Comparison of ENCODE assay signal across 8 cellular contexts in the genomic region with DNA sequence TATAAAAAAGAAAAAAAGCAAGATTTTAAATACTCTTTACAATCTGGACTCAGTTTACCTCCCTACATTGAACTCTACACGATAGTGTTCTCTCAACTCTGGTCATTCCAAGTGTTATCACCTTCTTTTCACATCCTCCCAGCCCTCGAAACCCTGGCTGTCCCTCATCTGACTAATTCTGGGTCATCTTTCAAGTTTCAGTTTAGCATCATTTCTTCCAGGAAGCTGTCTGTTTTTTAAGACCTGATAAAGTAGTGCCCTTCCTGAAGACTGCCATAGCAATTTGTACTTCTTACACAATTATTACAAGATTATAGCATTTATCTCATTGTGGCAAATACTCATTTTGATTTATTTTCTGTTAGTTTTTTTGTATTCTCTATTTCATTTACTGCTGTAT. TPM values are rescaled to one million over a fixed set of nuclear protein-coding genes. Genes with fewer than 3 reads are reported as not detected.
A peak's percentile ranks its signal among the peaks of the same experiment; 100 is the strongest.
DNase-seq lines count a peak whose midpoint lies in the region; ATAC-seq and TF ChIP-seq lines count a peak whose summit lies in the region.

No MANE protein-coding gene starts in this region.

- H3K9me3 ChIP-seq in liver (ENCODE audit: control insufficient read depth in 4 of 4, low read length in 3 of 4) (no peaks in the 10 kb centered on the region), tibial artery (no peaks in the 10 kb centered on the region)

- H3K4me3 Mint-ChIP-seq in activated T-cell treated with anti-CD3 and anti-CD28 coated beads, Interleukin-2, amount 50 U/mL, for 4 hours, result peak overlapping the region; percentile 91
- H3K4me3 Mint-ChIP-seq in activated T-helper 2 cell treated with anti-CD3 and anti-CD28 coated beads, Interferon-gamma antibody, Interleukin-2, Interleukin-4, amounts not matched to agents 10 μg/mL and 5 μg/mL and 100 μg/mL, durations not matched to agents 14 hours and 24 hours and 36 hours (ENCODE audit: low read depth), result peak overlapping the region; percentile 98

- H3K36me3 ChIP-seq in liver (ENCODE audit: control insufficient read depth in 4 of 4, insufficient read depth in 3 of 4, low read depth in 1 of 4, low read length in 3 of 4) (no peaks in the 10 kb centered on the region), tibial artery (no peaks in the 10 kb centered on the region)

- H3K4me3 ChIP-seq in liver (ENCODE audit: low read depth in 1 of 3, low read length in 3 of 3) (peak overlapping the region; percentile 58 to 100 (median 81)), tibial artery (peak overlapping the region; percentile 60 to 70)

- no peak for TF ChIP-seq RAD21 in liver (IDR thresholded peaks at IDR 0.05)

- intact Hi-C loops in activated T-helper 2 cell treated with anti-CD3 and anti-CD28 coated beads, Interferon-gamma antibody, Interleukin-2, Interleukin-4, amounts not matched to agents 10 μg/mL and 5 μg/mL and 100 μg/mL, durations not matched to agents 14 hours and 24 hours and 36 hours (cut with micrococcal nuclease), result loop anchor here (5.0 kb wide), 2 partner anchors 469 to 654 kb away; a partner anchor contains a TSS
- intact Hi-C loops in tibial artery (cut with DNase I; ENCODE audit: low total_unique reads), result loop anchor here (10.0 kb wide), 1 partner anchor 163 kb away; a partner anchor contains a TSS

- H3K9me3 Mint-ChIP-seq in activated T-cell treated with anti-CD3 and anti-CD28 coated beads, Interleukin-2, amount 50 U/mL, for 4 hours, result no peaks in the 10 kb centered on the region
- H3K9me3 Mint-ChIP-seq in activated T-helper 2 cell treated with anti-CD3 and anti-CD28 coated beads, Interferon-gamma antibody, Interleukin-2, Interleukin-4, amounts not matched to agents 10 μg/mL and 5 μg/mL and 100 μg/mL, durations not matched to agents 14 hours and 24 hours and 36 hours, result no peaks in the 10 kb centered on the region

- TF ChIP-seq CTCF in liver (IDR thresholded peaks at IDR 0.05; ENCODE audit: low read depth, low read length, missing input control) (no peak), tibial artery (IDR thresholded peaks at IDR 0.05) (no peak)

- ATAC-seq in activated T-cell treated with anti-CD3 and anti-CD28 coated beads, Interleukin-2, amount 50 U/mL, for 4 hours, result no peak
- no peak for ATAC-seq in HG03025 (IDR thresholded peaks at IDR 0.05; ENCODE audit: low FRiP score, unreplicated experiment)

- H3K4me1 Mint-ChIP-seq in activated T-cell treated with anti-CD3 and anti-CD28 coated beads, Interleukin-2, amount 50 U/mL, for 4 hours (ENCODE audit: low read depth), result peaks cover 18% of the 10 kb centered on the region
- H3K4me1 Mint-ChIP-seq in activated T-helper 2 cell treated with anti-CD3 and anti-CD28 coated beads, Interferon-gamma antibody, Interleukin-2, Interleukin-4, amounts not matched to agents 10 μg/mL and 5 μg/mL and 100 μg/mL, durations not matched to agents 14 hours and 24 hours and 36 hours (ENCODE audit: low read depth), result peaks cover 11% of the 10 kb centered on the region

- 69% methylated on average over 2 of the region's 2 CpGs for WGBS in liver

- peaks cover 9% of the 10 kb centered on the region for H3K36me3 Mint-ChIP-seq in activated T-cell treated with anti-CD3 and anti-CD28 coated beads, Interleukin-2, amount 50 U/mL, for 4 hours (ENCODE audit: insufficient read depth)
- no peaks in the 10 kb centered on the region for H3K36me3 Mint-ChIP-seq in activated T-helper 2 cell treated with anti-CD3 and anti-CD28 coated beads, Interferon-gamma antibody, Interleukin-2, Interleukin-4, amounts not matched to agents 10 μg/mL and 5 μg/mL and 100 μg/mL, durations not matched to agents 14 hours and 24 hours and 36 hours (ENCODE audit: low read depth)

- peaks cover 7 to 47% (median 40%) of the 10 kb centered on the region in 4 donors for H3K4me1 ChIP-seq in liver (ENCODE audit: control insufficient read depth in 4 of 4, insufficient read depth in 4 of 4, low read length in 3 of 4)
- peaks cover 0 to 8% (median 0%) of the 10 kb centered on the region in 4 donors for H3K4me1 ChIP-seq in tibial artery

- no peak for DNase-seq in activated T-cell treated with anti-CD3 and anti-CD28 coated beads, Interleukin-2, amount 50 U/mL, for 4 hours
- no peak for DNase-seq in activated T-cell treated with anti-CD3 and anti-CD28 coated beads, Interleukin-2, amount 50 U/mL, for 48 hours
- DNase-seq in activated T-helper 2 cell treated with anti-CD3 and anti-CD28 coated beads, Interferon-gamma antibody, Interleukin-2, Interleukin-4, amounts not matched to agents 10 μg/mL and 5 μg/mL and 100 μg/mL, durations not matched to agents 14 hours and 24 hours and 36 hours (ENCODE audit: low spot score), result no peak
- DNase-seq in tibial artery (no peak), DMS114 treated with DMSO at 0.1 percent for 48 hours (lab: John Stamatoyannopoulos, UW; ENCODE audit: unreplicated experiment) (no peak)
- no peak for DNase-seq in stimulated activated CD4-positive, alpha-beta T cell treated with anti-CD3 and anti-CD28 coated beads, Interleukin-2, amount 100 ng/mL, for 24 hours

- H3K9ac ChIP-seq in liver (ENCODE audit: low read depth in 1 of 2, low read length in 2 of 2), result peak overlapping the region; percentile 93 to 98

- H3K27ac ChIP-seq in liver (ENCODE audit: low read depth in 1 of 2, low read length in 2 of 2), result peak overlapping the region; percentile 89 to 99
- no peak overlapping the region for H3K27ac ChIP-seq in tibial artery

- peak overlapping the region; percentile 95 for H3K27ac Mint-ChIP-seq in activated T-helper 2 cell treated with anti-CD3 and anti-CD28 coated beads, Interferon-gamma antibody, Interleukin-2, Interleukin-4, amounts not matched to agents 10 μg/mL and 5 μg/mL and 100 μg/mL, durations not matched to agents 14 hours and 24 hours and 36 hours

- H3K27me3 ChIP-seq in liver (ENCODE audit: control insufficient read depth in 4 of 4, insufficient read depth in 4 of 4, low read length in 3 of 4) (no peaks in the 10 kb centered on the region), tibial artery (no peaks in the 10 kb centered on the region)

- peaks cover 5% of the 10 kb centered on the region for H3K27me3 Mint-ChIP-seq in activated T-cell treated with anti-CD3 and anti-CD28 coated beads, Interleukin-2, amount 50 U/mL, for 4 hours (ENCODE audit: low read depth)
- H3K27me3 Mint-ChIP-seq in activated T-helper 2 cell treated with anti-CD3 and anti-CD28 coated beads, Interferon-gamma antibody, Interleukin-2, Interleukin-4, amounts not matched to agents 10 μg/mL and 5 μg/mL and 100 μg/mL, durations not matched to agents 14 hours and 24 hours and 36 hours (ENCODE audit: low read depth), result no peaks in the 10 kb centered on the region

TF ChIP-seq in liver, 16 proteins besides CTCF, POLR2A, EP300 and RAD21:
- TF ChIP-seq GABPA (IDR thresholded peaks at IDR 0.05 in 1 of 2, conservative IDR thresholded peaks at IDR 0.05 in 1 of 2), result no peak
- TF ChIP-seq JUND (IDR thresholded peaks at IDR 0.05), result no peak
- TF ChIP-seq, protein P1, sequence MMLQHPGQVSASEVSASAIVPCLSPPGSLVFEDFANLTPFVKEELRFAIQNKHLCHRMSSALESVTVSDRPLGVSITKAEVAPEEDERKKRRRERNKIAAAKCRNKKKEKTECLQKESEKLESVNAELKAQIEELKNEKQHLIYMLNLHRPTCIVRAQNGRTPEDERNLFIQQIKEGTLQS (IDR thresholded peaks at IDR 0.05), result no peak
- TF ChIP-seq NR2F2 (IDR thresholded peaks at IDR 0.05), result no peak
- no peak for TF ChIP-seq FOXA2 (IDR thresholded peaks at IDR 0.05)
- no peak for TF ChIP-seq YY1 (IDR thresholded peaks at IDR 0.05)
- TF ChIP-seq, protein P2, sequence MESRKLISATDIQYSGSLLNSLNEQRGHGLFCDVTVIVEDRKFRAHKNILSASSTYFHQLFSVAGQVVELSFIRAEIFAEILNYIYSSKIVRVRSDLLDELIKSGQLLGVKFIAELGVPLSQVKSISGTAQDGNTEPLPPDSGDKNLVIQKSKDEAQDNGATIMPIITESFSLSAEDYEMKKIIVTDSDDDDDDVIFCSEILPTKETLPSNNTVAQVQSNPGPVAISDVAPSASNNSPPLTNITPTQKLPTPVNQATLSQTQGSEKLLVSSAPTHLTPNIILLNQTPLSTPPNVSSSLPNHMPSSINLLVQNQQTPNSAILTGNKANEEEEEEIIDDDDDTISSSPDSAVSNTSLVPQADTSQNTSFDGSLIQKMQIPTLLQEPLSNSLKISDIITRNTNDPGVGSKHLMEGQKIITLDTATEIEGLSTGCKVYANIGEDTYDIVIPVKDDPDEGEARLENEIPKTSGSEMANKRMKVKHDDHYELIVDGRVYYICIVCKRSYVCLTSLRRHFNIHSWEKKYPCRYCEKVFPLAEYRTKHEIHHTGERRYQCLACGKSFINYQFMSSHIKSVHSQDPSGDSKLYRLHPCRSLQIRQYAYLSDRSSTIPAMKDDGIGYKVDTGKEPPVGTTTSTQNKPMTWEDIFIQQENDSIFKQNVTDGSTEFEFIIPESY (IDR thresholded peaks at IDR 0.05), result no peak
- no peak for TF ChIP-seq RXRA (IDR thresholded peaks at IDR 0.05)
TF ChIP-seq in liver: peak in this region for 0.

RNA-seq across cellular contexts. Expression of a gene that starts 1.2 kb away (rescaled TPM):
- 1 to 10 TPM; 4.3 to 4.9 (median 4.4) TPM for total RNA-seq in activated T-cell treated with anti-CD3 and anti-CD28 coated beads, Interleukin-2, amount 50 U/mL, for 4 hours
- total RNA-seq in activated T-helper 2 cell treated with anti-CD3 and anti-CD28 coated beads, Interferon-gamma antibody, Interleukin-2, Interleukin-4, amounts not matched to agents 10 μg/mL and 5 μg/mL and 100 μg/mL, durations not matched to agents 14 hours and 24 hours and 36 hours, result 2.4 and 3.1 TPM in 2 replicates
- total RNA-seq in liver, result 1 to 10 TPM; 1.4 to 2.3 TPM
- 10 to 100 TPM in 1 of 2 donors, 1 to 10 TPM in 1; 1.0 to 16.6 TPM for polyA plus RNA-seq in liver

RNA-seq across cellular contexts. Expression of a gene that starts 45.6 kb away (rescaled TPM):
- total RNA-seq in activated T-cell treated with anti-CD3 and anti-CD28 coated beads, Interleukin-2, amount 50 U/mL, for 4 hours, result under 1 TPM; 0.03 to 0.15 (median 0.03) TPM
- total RNA-seq in activated T-helper 2 cell treated with anti-CD3 and anti-CD28 coated beads, Interferon-gamma antibody, Interleukin-2, Interleukin-4, amounts not matched to agents 10 μg/mL and 5 μg/mL and 100 μg/mL, durations not matched to agents 14 hours and 24 hours and 36 hours, result not detected in 2 replicates
- total RNA-seq in liver, result 100 to 1,000 TPM in 1 of 2 donors, 10 to 100 TPM in 1; 78.6 to 131 TPM
- 10 to 100 TPM; 24.9 to 92.7 TPM for polyA plus RNA-seq in liver

Comparison
In these comparisons a context has a peak if more than half of its experiments do, and no peak if none do; other contexts are left out.
1. H3K27ac ChIP-seq: peak in liver (2 of 2); none in tibial artery (0 of 2).
2. RNA of a gene that starts 45.6 kb away (total RNA-seq): 78.6 to 131 TPM in liver; 0.03 to 0.15 TPM in activated T-cell treated with anti-CD3 and anti-CD28 coated beads, Interleukin-2, amount 50 U/mL, for 4 hours and not detected in activated T-helper 2 cell treated with anti-CD3 and anti-CD28 coated beads, Interferon-gamma antibody, Interleukin-2, Interleukin-4, amounts not matched to agents 10 μg/mL and 5 μg/mL and 100 μg/mL, durations not matched to agents 14 hours and 24 hours and 36 hours; every median in the first group is over 10 times any median in the second.